16 cellular contexts compared by ENCODE assay signal in genomic region chr15:60442031-60442665, GRCh38. TPM values are rescaled to one million over a fixed set of nuclear protein-coding genes. Genes with fewer than 3 reads are reported as not detected.
DNase-seq lines count a peak whose midpoint lies in the region; ATAC-seq, FAIRE-seq and TF ChIP-seq lines count a peak whose summit lies in the region.
"Had no signal": no experiment of that assay in that cellular context is flagged by ENCODE, and none has a peak within 500 bp of the region (broad histone marks: within the 10 kb centered on the region; RNA-seq: fewer than 3 reads in every experiment).

No MANE protein-coding gene starts in this region.

- no peak for DNase-seq in K562 (ENCODE audit: extremely low read depth in 1 of 4, low spot score in 3 of 4)
- no peak for DNase-seq in osteocyte (ENCODE audit: extremely low spot score, unreplicated experiment)
- no peak for DNase-seq in effector CD4-positive, alpha-beta T cell
- DNase-seq in mammary epithelial cell = no peak
- DNase-seq: AML-193, Karpas-422, MM.1S, NCI-H1105 treated with DMSO at 0.1 percent for 48 hours, NCI-H187 treated with DMSO at 0.1 percent for 48 hours, NCI-H2171, NCI-H446 treated with DMSO at 0.1 percent for 48 hours, NCI-H748 treated with DMSO at 0.1 percent for 48 hours, Right ventricle myocardium superior had no signal

- no peaks in the 10 kb centered on the region for H3K9me3 Mint-ChIP-seq in osteocyte (ENCODE audit: unreplicated experiment)

- ATAC-seq in K562 = no peak

- no TSS peak for BruUV-seq in K562 (replicated peaks; lab: Mats Ljungman, UMichigan)
- no TSS peak for BruUV-seq in mammary epithelial cell (replicated peaks; lab: Mats Ljungman, UMichigan)

- H3K4me3 ChIP-seq in HEK293 (ENCODE audit: low read depth, low read length) (no peak overlapping the region), K562 (no peak overlapping the region), mucosa of rectum (ENCODE audit: low read length in 2 of 2) (no peak overlapping the region), mammary epithelial cell (replicated peaks in 1 of 3; ENCODE audit: insufficient read depth in 1 of 3, low read depth in 2 of 3, low read length in 3 of 3) (no peak overlapping the region)

- no peak for FAIRE-seq in K562 (lab: Jason Lieb, UNC)
- FAIRE-seq: H1 had no signal

- in situ Hi-C loops in K562 (cut with MboI) = no loop called here
- in situ Hi-C loops in mammary epithelial cell (cut with MboI; ENCODE audit: low sequenced_read_pairs in 2 of 2) = no loop called here

- H3K9me1 ChIP-seq in K562 (ENCODE audit: control insufficient read depth, insufficient read depth, low read length) = no peaks in the 10 kb centered on the region

- no peaks in the 10 kb centered on the region for H3K4me1 ChIP-seq in HEK293 (ENCODE audit: control insufficient read depth, insufficient read depth, low read length)
- H3K4me1 ChIP-seq in K562 (replicated peaks in 1 of 2; ENCODE audit: control insufficient read depth in 2 of 2, insufficient read depth in 2 of 2, low read length in 2 of 2) = no peaks in the 10 kb centered on the region
- peaks cover 13 to 24% of the 10 kb centered on the region in 2 donors for H3K4me1 ChIP-seq in mucosa of rectum (ENCODE audit: control insufficient read depth in 2 of 2, insufficient read depth in 2 of 2, low read length in 2 of 2)
- peaks cover 9% of the 10 kb centered on the region for H3K4me1 ChIP-seq in mammary epithelial cell (ENCODE audit: insufficient read depth, low read length)

- TF ChIP-seq CTCF in HEK293 (tag by site-specific recombination; IDR thresholded peaks at IDR 0.05) (no peak), K562 (IDR thresholded peaks at IDR 0.05 in 2 of 3, conservative IDR thresholded peaks at IDR 0.05 in 1 of 3; ENCODE audit: insufficient read depth in 2 of 3, low read depth in 1 of 3, low read length in 3 of 3) (no peak), osteocyte (IDR thresholded peaks at IDR 0.05) (no peak), mammary epithelial cell (conservative IDR thresholded peaks at IDR 0.05 in 1 of 2, IDR thresholded peaks at IDR 0.05 in 1 of 2; ENCODE audit: extremely low read depth in 1 of 2, insufficient read depth in 1 of 2, low read depth in 1 of 2, low read length in 2 of 2) (no peak)

- H3K79me2 ChIP-seq in K562 (ENCODE audit: control insufficient read depth, insufficient read depth, low read length) (no peaks in the 10 kb centered on the region), mammary epithelial cell (ENCODE audit: insufficient read depth, low read length) (peaks cover 24% of the 10 kb centered on the region)

- TF ChIP-seq POLR2A in K562 (conservative IDR thresholded peaks at IDR 0.05) = no peak

- intact Hi-C loops in K562 (cut with micrococcal nuclease) = no loop called here
- intact Hi-C loops in mammary epithelial cell (cut with micrococcal nuclease) = loop anchor here (5.0 to 10.0 kb wide), 2 partner anchors 70 to 687 kb away; no protein-coding TSS in a partner anchor

- H3K27ac ChIP-seq in HEK293 (ENCODE audit: extremely low read depth, low read depth, low read length) (no peak overlapping the region), K562 (ENCODE audit: extremely low read depth, low read depth, low read length) (no peak overlapping the region), mucosa of rectum (ENCODE audit: low read depth in 2 of 2, low read length in 2 of 2) (peak overlapping the region; percentile 20 to 24), mammary epithelial cell (ENCODE audit: insufficient read depth, low read depth, low read length) (no peak overlapping the region)

- CTCF ChIA-PET in HEK293 (lab: Yijun Ruan, JAX) = interaction anchor here (0.6 to 1.0 kb wide), 4 partner anchors 83 to 1636 kb away, joined by 3 to 4 read pairs (median 4); no protein-coding TSS in a partner anchor
- CTCF ChIA-PET in K562 (lab: Yijun Ruan, JAX; ENCODE audit: low intra/inter-chr PET ratio) = interaction anchor here (0.5 to 0.8 kb wide), 2 partner anchors 113 to 266 kb away, joined by 3 read pairs; no protein-coding TSS in a partner anchor
- CTCF ChIA-PET in mammary epithelial cell (lab: Charles Lee; ENCODE audit: low non-redundant PET) = interaction anchor here (0.7 kb wide), 1 partner anchor 78 kb away, joined by 3 read pairs; no protein-coding TSS in a partner anchor

- H4K20me1 ChIP-seq in K562 (replicated peaks; ENCODE audit: control insufficient read depth, insufficient read depth, low read length) (no peaks in the 10 kb centered on the region), mammary epithelial cell (ENCODE audit: insufficient read depth, low read length) (no peaks in the 10 kb centered on the region)

- no peak overlapping the region for H3K4me2 ChIP-seq in K562 (ENCODE audit: insufficient read depth, low read length)
- H3K4me2 ChIP-seq in mammary epithelial cell (ENCODE audit: insufficient read depth, low read depth, low read length) = no peak overlapping the region

- WGBS in K562 (ENCODE audit: insufficient coverage, low coverage, missing lambda C conversion rate) = 50% methylated on average over 2 of the region's 2 CpGs
- 83% methylated on average over 2 of the region's 2 CpGs for WGBS in mammary epithelial cell (ENCODE audit: low coverage, missing lambda C conversion rate)

- POLR2A ChIA-PET in HEK293 (lab: Yijun Ruan, JAX) = no interaction called here
- POLR2A ChIA-PET in K562 (lab: Yijun Ruan, JAX) = interaction anchor here (0.6 to 3.1 kb wide), 6 partner anchors 9 to 36 kb away, joined by 3 to 11 read pairs (median 4); partner anchors contain the start of gene ICE2

- no peaks in the 10 kb centered on the region for H3K27me3 Mint-ChIP-seq in osteocyte (ENCODE audit: unreplicated experiment)

- no peak overlapping the region for H3K27ac Mint-ChIP-seq in osteocyte (ENCODE audit: unreplicated experiment)

- H3K36me3 ChIP-seq in HEK293 (ENCODE audit: control insufficient read depth in 2 of 2, insufficient read depth in 1 of 2, low read length in 2 of 2) (peaks cover 0 to 30% of the 10 kb centered on the region in 2 experiments; a peak in 2 of 3 replicates), K562 (ENCODE audit: control insufficient read depth, insufficient read depth, low read length) (peaks cover 40% of the 10 kb centered on the region), mucosa of rectum (ENCODE audit: control insufficient read depth in 2 of 2, insufficient read depth in 2 of 2, low read length in 2 of 2) (peaks cover under 1 to 4% of the 10 kb centered on the region in 2 donors), mammary epithelial cell (ENCODE audit: insufficient read depth, low read length) (peaks cover 2% of the 10 kb centered on the region)

- H3K9me3 ChIP-seq in HEK293 (ENCODE audit: control insufficient read depth, insufficient read depth, low read depth, low read length) (no peaks in the 10 kb centered on the region), K562 (replicated peaks; ENCODE audit: control insufficient read depth, insufficient read depth, low read depth, low read length) (no peaks in the 10 kb centered on the region), mucosa of rectum (ENCODE audit: control insufficient read depth in 2 of 2, low read length in 2 of 2) (no peaks in the 10 kb centered on the region), mammary epithelial cell (replicated peaks; ENCODE audit: insufficient read depth, low read length) (no peaks in the 10 kb centered on the region)

- dilution Hi-C loops in mammary epithelial cell (cut with HindIII; ENCODE audit: low sequenced_read_pairs) = no loop called here

- no peak overlapping the region for H3K4me3 Mint-ChIP-seq in osteocyte (ENCODE audit: unreplicated experiment)

- peaks cover 19% of the 10 kb centered on the region for H3K4me1 Mint-ChIP-seq in osteocyte (ENCODE audit: unreplicated experiment)

- H3K9ac ChIP-seq in K562 (ENCODE audit: insufficient read depth in 1 of 2, low read depth in 2 of 2, low read length in 2 of 2) (no peak overlapping the region), mucosa of rectum (ENCODE audit: low read depth in 1 of 2, low read length in 2 of 2) (no peak overlapping the region), mammary epithelial cell (ENCODE audit: insufficient read depth, low read length) (no peak overlapping the region)

- H3K36me3 Mint-ChIP-seq in osteocyte (ENCODE audit: unreplicated experiment) = peaks cover 13% of the 10 kb centered on the region

- H3K27me3 ChIP-seq in K562 (ENCODE audit: control insufficient read depth in 2 of 2, insufficient read depth in 2 of 2, low read length in 2 of 2) (no peaks in the 10 kb centered on the region), mucosa of rectum (ENCODE audit: control insufficient read depth in 2 of 2, insufficient read depth in 2 of 2, low read length in 2 of 2) (no peaks in the 10 kb centered on the region), mammary epithelial cell (ENCODE audit: insufficient read depth, low read length) (no peaks in the 10 kb centered on the region)

- no peak overlapping the region for H2AFZ ChIP-seq in K562 (ENCODE audit: low read depth, low read length)
- no peak overlapping the region for H2AFZ ChIP-seq in mammary epithelial cell (ENCODE audit: low read depth, low read length)

- no peak for TF ChIP-seq RAD21 in K562 (CRISPR knock-in tag; conservative IDR thresholded peaks at IDR 0.05 in 1 of 2, IDR thresholded peaks at IDR 0.05 in 1 of 2)

- TF ChIP-seq EP300 in K562 (IDR thresholded peaks at IDR 0.05; ENCODE audit: low read length) = no peak

RNA-seq across cellular contexts. Expression of gene ICE2, which starts 36.8 kb away (rescaled TPM):
- 69.6 and 202 TPM in 2 replicates for total RNA-seq in K562 (2011; cell fraction: chromatin; rRNA removed; ENCODE audit: low replicate concordance)
- total RNA-seq in K562 (2011; cell fraction: nucleolus; rRNA removed) = 35.4 and 55.4 TPM in 2 replicates
- total RNA-seq in K562 (2011; cell fraction: nucleoplasm; rRNA removed) = 87.3 and 162 TPM in 2 replicates
- total RNA-seq in K562 (2014; rRNA removed) (26.6 and 31.0 TPM in 2 replicates), K562 (2014; rRNA removed; fragmentation: Illumina TruSeq; extraction: Trizol) (58.1 and 67.9 TPM in 2 replicates), K562 (2015; rRNA removed; fragmentation: Illumina TruSeq; extraction: Trizol) (51.4 and 59.4 TPM in 2 replicates), K562 (2021) (63.7 and 69.7 TPM in 2 replicates), osteocyte (48.2 and 50.3 TPM in 2 replicates), mammary epithelial cell (10 to 100 TPM; 31.2 to 48.0 TPM)
- polyA plus RNA-seq in K562 (2011; rRNA removed) (78.9 and 87.9 TPM in 2 replicates), K562 (2014; fragmentation: Illumina TruSeq; extraction: Trizol) (58.7 and 62.6 TPM in 2 replicates), K562 (2014; fragmentation: Nextera tagmentation; extraction: Ambion mirVana) (10 to 100 TPM; 21.8 to 31.7 TPM), K562 (2014; rRNA removed) (37.9 and 42.0 TPM in 2 replicates), mammary epithelial cell (17.3 TPM)
- 32.6 and 41.3 TPM in 2 replicates for polyA plus RNA-seq in K562 (2011; cell fraction: cytosol; rRNA removed)
- polyA plus RNA-seq in K562 (2011; cell fraction: nucleus; rRNA removed) = 68.8 and 81.9 TPM in 2 replicates
- 36.8 and 38.4 TPM in 2 replicates for polyA plus RNA-seq in K562 (2012)
- polyA minus RNA-seq in K562 (2011; rRNA and poly(A)+ RNA removed) = 88.3 and 107 TPM in 2 replicates
- polyA minus RNA-seq in K562 (2011; cell fraction: cytosol; rRNA and poly(A)+ RNA removed) = 41.0 and 42.8 TPM in 2 replicates
- polyA minus RNA-seq in K562 (2011; cell fraction: nucleus; rRNA and poly(A)+ RNA removed) = 73.4 and 123 TPM in 2 replicates
- polyA minus RNA-seq in mammary epithelial cell = 23.4 TPM

RNA-seq across cellular contexts. Expression of gene ANXA2, which starts 44.4 kb away (rescaled TPM):
- total RNA-seq in K562 (2011; cell fraction: chromatin; rRNA removed; ENCODE audit: low replicate concordance) = 164 and 212 TPM in 2 replicates
- 137 and 142 TPM in 2 replicates for total RNA-seq in K562 (2011; cell fraction: nucleolus; rRNA removed)
- total RNA-seq in K562 (2011; cell fraction: nucleoplasm; rRNA removed) = 205 and 289 TPM in 2 replicates
- 348 and 357 TPM in 2 replicates for total RNA-seq in K562 (2014; rRNA removed)
- 452 and 478 TPM in 2 replicates for total RNA-seq in K562 (2014; rRNA removed; fragmentation: Illumina TruSeq; extraction: Trizol)
- 361 and 377 TPM in 2 replicates for total RNA-seq in K562 (2015; rRNA removed; fragmentation: Illumina TruSeq; extraction: Trizol)
- 298 and 301 TPM in 2 replicates for total RNA-seq in K562 (2021)
- 505 and 549 TPM in 2 replicates for polyA plus RNA-seq in K562 (2011; rRNA removed)
- 382 and 535 TPM in 2 replicates for polyA plus RNA-seq in K562 (2011; cell fraction: cytosol; rRNA removed)
- 156 and 264 TPM in 2 replicates for polyA plus RNA-seq in K562 (2011; cell fraction: nucleus; rRNA removed)
- polyA plus RNA-seq in K562 (2012) = 225 and 402 TPM in 2 replicates
- polyA plus RNA-seq in K562 (2014; fragmentation: Illumina TruSeq; extraction: Trizol) = 545 and 579 TPM in 2 replicates
- 1,000 to 10,000 TPM in 1 of 2 experiments, 100 to 1,000 TPM in 1; 826 to 1,102 TPM for polyA plus RNA-seq in K562 (2014; fragmentation: Nextera tagmentation; extraction: Ambion mirVana)
- 451 and 471 TPM in 2 replicates for polyA plus RNA-seq in K562 (2014; rRNA removed)
- polyA minus RNA-seq in K562 (2011; rRNA and poly(A)+ RNA removed) = 663 and 682 TPM in 2 replicates
- polyA minus RNA-seq in K562 (2011; cell fraction: cytosol; rRNA and poly(A)+ RNA removed) = 189 and 192 TPM in 2 replicates
- polyA minus RNA-seq in K562 (2011; cell fraction: nucleus; rRNA and poly(A)+ RNA removed) = 71.9 and 132 TPM in 2 replicates
- 2,961 and 3,149 TPM in 2 replicates for total RNA-seq in osteocyte
- total RNA-seq in mammary epithelial cell = 1,000 to 10,000 TPM; 5,384 to 5,597 TPM
- 10,424 TPM for polyA plus RNA-seq in mammary epithelial cell
- polyA minus RNA-seq in mammary epithelial cell = 5,891 TPM

Comparison
In these comparisons a context has a peak if more than half of its experiments do, and no peak if none do; other contexts are left out.
1. H3K27ac ChIP-seq: peak in mucosa of rectum (2 of 2); none in HEK293 (single experiment), K562 (single experiment) and mammary epithelial cell (single experiment).